Comparison of ENCODE assay signal across 2 cellular contexts in the genomic region with DNA sequence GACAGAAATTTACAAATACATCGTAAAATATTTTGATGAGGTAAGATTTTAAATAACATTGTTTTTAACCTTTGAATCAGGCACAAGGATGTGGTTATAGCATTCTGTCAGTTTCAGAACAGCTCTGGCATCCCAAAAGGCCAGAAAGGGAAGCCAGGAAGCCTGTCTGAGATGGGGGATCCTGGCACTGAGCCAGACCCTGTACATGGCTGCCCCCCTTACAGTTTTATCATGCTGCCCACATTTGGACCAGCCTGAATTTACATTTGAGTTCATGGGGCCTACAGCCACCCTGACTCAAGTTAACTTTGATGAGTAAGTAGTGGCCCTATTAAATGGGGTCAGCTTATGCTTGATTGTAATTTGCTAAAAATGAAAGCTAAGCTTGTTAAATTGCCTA.
TF ChIP-seq lines count a peak whose summit lies in the region.

No MANE protein-coding gene starts in this region.

TF ChIP-seq in GM23338, 12 proteins besides CTCF, POLR2A, EP300 and RAD21:
- no peak for TF ChIP-seq ZNF331 (CRISPR knock-in tag; IDR thresholded peaks at IDR 0.05; ENCODE audit: low read depth)
TF ChIP-seq in GM23338: peak in this region for 0.

TF ChIP-seq in H1, 55 proteins besides CTCF, POLR2A, EP300 and RAD21:
- TF ChIP-seq, protein P1, sequence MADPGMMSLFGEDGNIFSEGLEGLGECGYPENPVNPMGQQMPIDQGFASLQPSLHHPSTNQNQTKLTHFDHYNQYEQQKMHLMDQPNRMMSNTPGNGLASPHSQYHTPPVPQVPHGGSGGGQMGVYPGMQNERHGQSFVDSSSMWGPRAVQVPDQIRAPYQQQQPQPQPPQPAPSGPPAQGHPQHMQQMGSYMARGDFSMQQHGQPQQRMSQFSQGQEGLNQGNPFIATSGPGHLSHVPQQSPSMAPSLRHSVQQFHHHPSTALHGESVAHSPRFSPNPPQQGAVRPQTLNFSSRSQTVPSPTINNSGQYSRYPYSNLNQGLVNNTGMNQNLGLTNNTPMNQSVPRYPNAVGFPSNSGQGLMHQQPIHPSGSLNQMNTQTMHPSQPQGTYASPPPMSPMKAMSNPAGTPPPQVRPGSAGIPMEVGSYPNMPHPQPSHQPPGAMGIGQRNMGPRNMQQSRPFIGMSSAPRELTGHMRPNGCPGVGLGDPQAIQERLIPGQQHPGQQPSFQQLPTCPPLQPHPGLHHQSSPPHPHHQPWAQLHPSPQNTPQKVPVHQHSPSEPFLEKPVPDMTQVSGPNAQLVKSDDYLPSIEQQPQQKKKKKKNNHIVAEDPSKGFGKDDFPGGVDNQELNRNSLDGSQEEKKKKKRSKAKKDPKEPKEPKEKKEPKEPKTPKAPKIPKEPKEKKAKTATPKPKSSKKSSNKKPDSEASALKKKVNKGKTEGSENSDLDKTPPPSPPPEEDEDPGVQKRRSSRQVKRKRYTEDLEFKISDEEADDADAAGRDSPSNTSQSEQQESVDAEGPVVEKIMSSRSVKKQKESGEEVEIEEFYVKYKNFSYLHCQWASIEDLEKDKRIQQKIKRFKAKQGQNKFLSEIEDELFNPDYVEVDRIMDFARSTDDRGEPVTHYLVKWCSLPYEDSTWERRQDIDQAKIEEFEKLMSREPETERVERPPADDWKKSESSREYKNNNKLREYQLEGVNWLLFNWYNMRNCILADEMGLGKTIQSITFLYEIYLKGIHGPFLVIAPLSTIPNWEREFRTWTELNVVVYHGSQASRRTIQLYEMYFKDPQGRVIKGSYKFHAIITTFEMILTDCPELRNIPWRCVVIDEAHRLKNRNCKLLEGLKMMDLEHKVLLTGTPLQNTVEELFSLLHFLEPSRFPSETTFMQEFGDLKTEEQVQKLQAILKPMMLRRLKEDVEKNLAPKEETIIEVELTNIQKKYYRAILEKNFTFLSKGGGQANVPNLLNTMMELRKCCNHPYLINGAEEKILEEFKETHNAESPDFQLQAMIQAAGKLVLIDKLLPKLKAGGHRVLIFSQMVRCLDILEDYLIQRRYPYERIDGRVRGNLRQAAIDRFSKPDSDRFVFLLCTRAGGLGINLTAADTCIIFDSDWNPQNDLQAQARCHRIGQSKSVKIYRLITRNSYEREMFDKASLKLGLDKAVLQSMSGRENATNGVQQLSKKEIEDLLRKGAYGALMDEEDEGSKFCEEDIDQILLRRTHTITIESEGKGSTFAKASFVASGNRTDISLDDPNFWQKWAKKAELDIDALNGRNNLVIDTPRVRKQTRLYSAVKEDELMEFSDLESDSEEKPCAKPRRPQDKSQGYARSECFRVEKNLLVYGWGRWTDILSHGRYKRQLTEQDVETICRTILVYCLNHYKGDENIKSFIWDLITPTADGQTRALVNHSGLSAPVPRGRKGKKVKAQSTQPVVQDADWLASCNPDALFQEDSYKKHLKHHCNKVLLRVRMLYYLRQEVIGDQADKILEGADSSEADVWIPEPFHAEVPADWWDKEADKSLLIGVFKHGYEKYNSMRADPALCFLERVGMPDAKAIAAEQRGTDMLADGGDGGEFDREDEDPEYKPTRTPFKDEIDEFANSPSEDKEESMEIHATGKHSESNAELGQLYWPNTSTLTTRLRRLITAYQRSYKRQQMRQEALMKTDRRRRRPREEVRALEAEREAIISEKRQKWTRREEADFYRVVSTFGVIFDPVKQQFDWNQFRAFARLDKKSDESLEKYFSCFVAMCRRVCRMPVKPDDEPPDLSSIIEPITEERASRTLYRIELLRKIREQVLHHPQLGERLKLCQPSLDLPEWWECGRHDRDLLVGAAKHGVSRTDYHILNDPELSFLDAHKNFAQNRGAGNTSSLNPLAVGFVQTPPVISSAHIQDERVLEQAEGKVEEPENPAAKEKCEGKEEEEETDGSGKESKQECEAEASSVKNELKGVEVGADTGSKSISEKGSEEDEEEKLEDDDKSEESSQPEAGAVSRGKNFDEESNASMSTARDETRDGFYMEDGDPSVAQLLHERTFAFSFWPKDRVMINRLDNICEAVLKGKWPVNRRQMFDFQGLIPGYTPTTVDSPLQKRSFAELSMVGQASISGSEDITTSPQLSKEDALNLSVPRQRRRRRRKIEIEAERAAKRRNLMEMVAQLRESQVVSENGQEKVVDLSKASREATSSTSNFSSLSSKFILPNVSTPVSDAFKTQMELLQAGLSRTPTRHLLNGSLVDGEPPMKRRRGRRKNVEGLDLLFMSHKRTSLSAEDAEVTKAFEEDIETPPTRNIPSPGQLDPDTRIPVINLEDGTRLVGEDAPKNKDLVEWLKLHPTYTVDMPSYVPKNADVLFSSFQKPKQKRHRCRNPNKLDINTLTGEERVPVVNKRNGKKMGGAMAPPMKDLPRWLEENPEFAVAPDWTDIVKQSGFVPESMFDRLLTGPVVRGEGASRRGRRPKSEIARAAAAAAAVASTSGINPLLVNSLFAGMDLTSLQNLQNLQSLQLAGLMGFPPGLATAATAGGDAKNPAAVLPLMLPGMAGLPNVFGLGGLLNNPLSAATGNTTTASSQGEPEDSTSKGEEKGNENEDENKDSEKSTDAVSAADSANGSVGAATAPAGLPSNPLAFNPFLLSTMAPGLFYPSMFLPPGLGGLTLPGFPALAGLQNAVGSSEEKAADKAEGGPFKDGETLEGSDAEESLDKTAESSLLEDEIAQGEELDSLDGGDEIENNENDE (IDR thresholded peaks at IDR 0.05; ENCODE audit: insufficient replicate concordance, low read length): no peak
- TF ChIP-seq NANOG (IDR thresholded peaks at IDR 0.05; ENCODE audit: insufficient read depth, low read depth, low read length, poor library complexity, severe bottlenecking) (no peak), BCL11A (IDR thresholded peaks at IDR 0.05; ENCODE audit: low read depth in 2 of 2, low read length in 2 of 2) (no peak)
TF ChIP-seq in H1: peak in this region for 0.
